1 cellular context compared by ENCODE assay signal in the genomic region with DNA sequence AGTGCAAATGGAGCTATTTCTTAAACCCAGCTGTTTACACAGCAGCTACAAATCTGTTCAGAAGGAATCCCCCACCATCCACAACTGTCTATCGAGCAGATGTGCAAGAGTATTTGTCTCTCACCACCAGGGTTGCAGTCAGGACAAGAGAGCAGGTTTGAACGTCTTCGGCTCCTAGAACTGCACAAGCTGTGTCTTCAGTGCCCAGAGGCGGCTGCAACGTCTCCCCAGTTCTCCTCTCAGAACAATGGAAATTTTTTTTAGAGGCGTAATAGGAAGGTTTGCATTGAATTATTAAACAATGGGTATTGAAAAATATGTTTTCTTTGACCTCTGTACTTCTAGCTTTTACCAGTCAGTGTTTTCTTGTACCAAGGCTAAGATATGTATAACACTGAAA.
TF ChIP-seq lines count a peak whose summit lies in the region.

No MANE protein-coding gene starts in this region.

TF ChIP-seq in K562, 482 proteins besides CTCF, POLR2A, EP300 and RAD21 (continued from another document):
- TF ChIP-seq, protein P1, sequence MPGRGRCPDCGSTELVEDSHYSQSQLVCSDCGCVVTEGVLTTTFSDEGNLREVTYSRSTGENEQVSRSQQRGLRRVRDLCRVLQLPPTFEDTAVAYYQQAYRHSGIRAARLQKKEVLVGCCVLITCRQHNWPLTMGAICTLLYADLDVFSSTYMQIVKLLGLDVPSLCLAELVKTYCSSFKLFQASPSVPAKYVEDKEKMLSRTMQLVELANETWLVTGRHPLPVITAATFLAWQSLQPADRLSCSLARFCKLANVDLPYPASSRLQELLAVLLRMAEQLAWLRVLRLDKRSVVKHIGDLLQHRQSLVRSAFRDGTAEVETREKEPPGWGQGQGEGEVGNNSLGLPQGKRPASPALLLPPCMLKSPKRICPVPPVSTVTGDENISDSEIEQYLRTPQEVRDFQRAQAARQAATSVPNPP (IDR thresholded peaks at IDR 0.05; ENCODE audit: borderline replicate concordance, insufficient read depth, insufficient read length): no peak
- no peak for TF ChIP-seq LCOR (CRISPR knock-in tag; IDR thresholded peaks at IDR 0.05)
